13 cellular contexts compared by ENCODE assay signal in the genomic region with DNA sequence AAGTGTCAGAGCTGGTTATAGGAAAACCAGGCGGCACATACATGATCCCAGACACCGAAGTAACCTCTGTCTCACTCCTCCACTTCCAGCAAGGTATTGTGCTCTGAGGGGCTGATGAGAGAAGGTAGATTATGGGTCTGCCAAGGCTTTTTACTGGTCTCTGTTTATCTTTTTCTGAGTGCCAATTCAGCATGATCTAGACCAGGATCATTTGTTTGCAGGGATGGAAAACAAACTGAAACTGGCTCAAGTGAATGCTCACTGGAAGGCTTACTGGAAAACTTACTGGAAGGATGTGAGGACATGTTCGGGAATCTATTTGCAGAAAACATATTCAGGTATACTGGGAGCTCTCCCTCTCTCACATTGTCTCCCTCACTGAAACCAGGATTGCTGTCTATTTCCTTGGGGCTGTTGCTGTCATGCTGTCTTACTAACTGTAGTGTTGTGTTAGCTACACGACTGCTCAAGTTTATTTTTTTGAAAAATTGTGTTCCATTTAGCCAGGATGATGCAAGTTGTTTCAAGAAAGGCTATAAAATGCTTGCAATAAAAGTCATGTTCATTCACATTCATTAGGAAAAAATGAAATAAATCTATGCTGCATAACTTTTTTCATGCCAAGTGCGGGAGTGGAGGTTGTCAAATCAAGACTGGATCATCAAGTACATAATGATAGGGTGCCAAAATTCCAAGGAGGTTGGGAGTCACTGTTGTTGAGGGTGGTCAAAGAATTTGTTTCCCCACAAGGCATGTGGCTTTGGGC. TPM values are rescaled to one million over a fixed set of nuclear protein-coding genes. Genes with fewer than 3 reads are reported as not detected.
DNase-seq lines count a peak whose midpoint lies in the region; FAIRE-seq and TF ChIP-seq lines count a peak whose summit lies in the region.
"Had no signal": no experiment of that assay in that cellular context is flagged by ENCODE, and none has a peak within 500 bp of the region (broad histone marks: within the 10 kb centered on the region; RNA-seq: fewer than 3 reads in every experiment).

No MANE protein-coding gene starts in this region.

- H3K4me3 ChIP-seq in MG63 (no peak overlapping the region), neural progenitor cell (no peak overlapping the region), stomach (no peak overlapping the region)
- H3K4me3 ChIP-seq: HAP-1 had no signal

- peak; percentile 18 for DNase-seq in AG08395 (ENCODE audit: low spot score)
- DNase-seq in MG63: peak; percentile 13
- peak; percentile 74 for DNase-seq in dedifferentiated amniotic fluid mesenchymal stem cell (ENCODE audit: extremely low spot score)
- no peak for DNase-seq in neural progenitor cell (ENCODE audit: low spot score)
- no peak for DNase-seq in RCC 7860 (ENCODE audit: low spot score)
- no peak for DNase-seq in middle frontal gyrus (ENCODE audit: extremely low spot score, low spot score)
- DNase-seq in MV-4-11 (lab: John Stamatoyannopoulos, UW): no peak
- DNase-seq in stomach: no peak
- DNase-seq: BE2C, GF-D8, T-helper 2 cell had no signal

- no peaks in the 10 kb centered on the region for H3K79me2 ChIP-seq in neural progenitor cell (ENCODE audit: low read depth)

- no peak overlapping the region for H3K27ac ChIP-seq in neural progenitor cell
- no peak overlapping the region for H3K27ac ChIP-seq in stomach

- H3K4me1 ChIP-seq in neural progenitor cell (no peaks in the 10 kb centered on the region), stomach (peaks cover 0 to 15% (median 9%) of the 10 kb centered on the region in 4 donors)
- H3K4me1 ChIP-seq: BE2C, HAP-1 had no signal

- TF ChIP-seq EP300 in stomach (IDR thresholded peaks at IDR 0.05): no peak

- H3K36me3 Mint-ChIP-seq in neural progenitor cell: no peaks in the 10 kb centered on the region
- H3K36me3 Mint-ChIP-seq: activated naive CD4-positive, alpha-beta T cell treated with anti-CD3 and anti-CD28 coated beads, Interleukin-2, amount 50 U/mL, for 24 hours had no signal

- H3K4me1 Mint-ChIP-seq in neural progenitor cell: no peaks in the 10 kb centered on the region
- H3K4me1 Mint-ChIP-seq: activated naive CD4-positive, alpha-beta T cell treated with anti-CD3 and anti-CD28 coated beads, Interleukin-2, amount 50 U/mL, for 24 hours had no signal

- H3K4me2 ChIP-seq in neural progenitor cell: no peak overlapping the region

- H2AFZ ChIP-seq in neural progenitor cell (replicated peaks): peak overlapping the region; percentile 80

- no peak overlapping the region for H3K9ac ChIP-seq in neural progenitor cell

- no peaks in the 10 kb centered on the region for H3K27me3 Mint-ChIP-seq in neural progenitor cell (ENCODE audit: insufficient read depth, low read depth)

- H3F3A ChIP-seq in neural progenitor cell (ENCODE audit: low read depth): no peaks in the 10 kb centered on the region

- no peaks in the 10 kb centered on the region for H4K20me1 ChIP-seq in neural progenitor cell (ENCODE audit: low read depth)

- WGBS in stomach, 5 donors: 52 to 69% (median 61%) methylated on average over 5 of the region's 5 CpGs

- no peaks in the 10 kb centered on the region for H3K27me3 ChIP-seq in MG63
- H3K27me3 ChIP-seq in neural progenitor cell: no peaks in the 10 kb centered on the region
- no peaks in the 10 kb centered on the region for H3K27me3 ChIP-seq in stomach
- H3K27me3 ChIP-seq: BE2C had no signal

- intact Hi-C loops in stomach (cut with DNase I; ENCODE audit: low total_unique reads): no loop called here

- H3K9me3 ChIP-seq in MG63: no peaks in the 10 kb centered on the region
- no peaks in the 10 kb centered on the region for H3K9me3 ChIP-seq in neural progenitor cell (ENCODE audit: low read depth)
- H3K9me3 ChIP-seq in stomach: no peaks in the 10 kb centered on the region
- H3K9me3 ChIP-seq: BE2C, HAP-1 had no signal

- no peak for TF ChIP-seq POLR2A in stomach (IDR thresholded peaks at IDR 0.05)

- TF ChIP-seq CTCF in neural progenitor cell (IDR thresholded peaks at IDR 0.05): no peak
- TF ChIP-seq CTCF in stomach (IDR thresholded peaks at IDR 0.05): no peak

- H3K36me3 ChIP-seq in MG63 (no peaks in the 10 kb centered on the region), neural progenitor cell (no peaks in the 10 kb centered on the region), stomach (no peaks in the 10 kb centered on the region)
- H3K36me3 ChIP-seq: BE2C, HAP-1 had no signal

- no peak for FAIRE-seq in RCC 7860 (lab: Jason Lieb, UNC)

- H3K9me3 Mint-ChIP-seq in neural progenitor cell: no peaks in the 10 kb centered on the region
- H3K9me3 Mint-ChIP-seq: activated naive CD4-positive, alpha-beta T cell treated with anti-CD3 and anti-CD28 coated beads, Interleukin-2, amount 50 U/mL, for 24 hours had no signal

- no peak overlapping the region for H3K27ac Mint-ChIP-seq in neural progenitor cell
- H3K27ac Mint-ChIP-seq: activated naive CD4-positive, alpha-beta T cell treated with anti-CD3 and anti-CD28 coated beads, Interleukin-2, amount 50 U/mL, for 24 hours had no signal

- no peak overlapping the region for H3K4me3 Mint-ChIP-seq in neural progenitor cell
- H3K4me3 Mint-ChIP-seq: activated naive CD4-positive, alpha-beta T cell treated with anti-CD3 and anti-CD28 coated beads, Interleukin-2, amount 50 U/mL, for 24 hours had no signal

RNA-seq across cellular contexts. Expression of a gene that starts 37.0 kb away (rescaled TPM):
- not detected in 2 replicates for total RNA-seq in MG63 (2014; rRNA removed; shearing (Covaris generic); ENCODE audit: low replicate concordance)
- total RNA-seq in neural progenitor cell (ENCODE audit: low replicate concordance) (0.06 and 0.17 TPM in 2 replicates), stomach (under 1 TPM in 2 of 5 donors, not detected in 3; 0.14 to 0.37 TPM)
- under 1 TPM in 2 of 3 donors, not detected in 1; 0.12 to 0.25 TPM for polyA plus RNA-seq in stomach

Comparison
In these comparisons a context has a peak if more than half of its experiments do, and no peak if none do; other contexts are left out.
1. DNase-seq: peak in AG08395 (single experiment), MG63 (single experiment) and dedifferentiated amniotic fluid mesenchymal stem cell (single experiment); none in neural progenitor cell (single experiment), RCC 7860 (single experiment), middle frontal gyrus (single experiment), MV-4-11 (single experiment) and stomach (single experiment).